Comparison of ENCODE assay signal across 1 cellular context in genomic region chr18:5463390-5463789, GRCh38.
TF ChIP-seq lines count a peak whose summit lies in the region.

No MANE protein-coding gene starts in this region.

TF ChIP-seq in H1, 55 proteins besides CTCF, POLR2A, EP300 and RAD21 (continued from another document):
- TF ChIP-seq, protein P1, sequence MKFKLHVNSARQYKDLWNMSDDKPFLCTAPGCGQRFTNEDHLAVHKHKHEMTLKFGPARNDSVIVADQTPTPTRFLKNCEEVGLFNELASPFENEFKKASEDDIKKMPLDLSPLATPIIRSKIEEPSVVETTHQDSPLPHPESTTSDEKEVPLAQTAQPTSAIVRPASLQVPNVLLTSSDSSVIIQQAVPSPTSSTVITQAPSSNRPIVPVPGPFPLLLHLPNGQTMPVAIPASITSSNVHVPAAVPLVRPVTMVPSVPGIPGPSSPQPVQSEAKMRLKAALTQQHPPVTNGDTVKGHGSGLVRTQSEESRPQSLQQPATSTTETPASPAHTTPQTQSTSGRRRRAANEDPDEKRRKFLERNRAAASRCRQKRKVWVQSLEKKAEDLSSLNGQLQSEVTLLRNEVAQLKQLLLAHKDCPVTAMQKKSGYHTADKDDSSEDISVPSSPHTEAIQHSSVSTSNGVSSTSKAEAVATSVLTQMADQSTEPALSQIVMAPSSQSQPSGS (IDR thresholded peaks at IDR 0.05; ENCODE audit: low read length): no peak
- TF ChIP-seq CBX8 (IDR thresholded peaks at IDR 0.05; ENCODE audit: borderline replicate concordance, low read depth, low read length) (no peak), ASH2L (IDR thresholded peaks at IDR 0.05; ENCODE audit: low read length) (no peak), TCF12 (IDR thresholded peaks at IDR 0.05; ENCODE audit: low read depth, low read length) (no peak), SP1 (IDR thresholded peaks at IDR 0.05; ENCODE audit: low read depth, low read length) (no peak)
